ENCODE assay signal across 20 cellular contexts in genomic region chr15:26106556-26106955, GRCh38.
DNase-seq lines count a peak whose midpoint lies in the region; ATAC-seq, FAIRE-seq and TF ChIP-seq lines count a peak whose summit lies in the region.
"Had no signal": no experiment of that assay in that cellular context is flagged by ENCODE, and none has a peak within 500 bp of the region (broad histone marks: within the 10 kb centered on the region; RNA-seq: fewer than 3 reads in every experiment).

No MANE protein-coding gene starts in this region.

- H3K79me2 ChIP-seq in HepG2 (ENCODE audit: insufficient read depth, low read length), result no peaks in the 10 kb centered on the region

- H3K36me3 ChIP-seq in HepG2 (replicated peaks in 1 of 2; ENCODE audit: control insufficient read depth in 1 of 2, insufficient read depth in 2 of 2, low read length in 2 of 2), result no peaks in the 10 kb centered on the region
- no peaks in the 10 kb centered on the region for H3K36me3 ChIP-seq in right lobe of liver
- H3K36me3 ChIP-seq in adipocyte (ENCODE audit: control insufficient read depth, insufficient read depth, low read length, severe bottlenecking), result no peaks in the 10 kb centered on the region
- H3K36me3 ChIP-seq: BLaER1 treated with 17β-estradiol and CSF1 and Interleukin-3, amounts not matched to agents 10 nM and 100 nM had no signal

- no TSS peak for BruUV-seq in HepG2 (replicated peaks; lab: Mats Ljungman, UMichigan)

- H3K9me3 ChIP-seq in HepG2 (ENCODE audit: low read length), result peaks cover 9% of the 10 kb centered on the region
- no peaks in the 10 kb centered on the region for H3K9me3 ChIP-seq in right lobe of liver
- H3K9me3 ChIP-seq in adipocyte (ENCODE audit: control insufficient read depth, low read length), result peaks cover 10% of the 10 kb centered on the region
- H3K9me3 ChIP-seq: A549 had no signal

- TF ChIP-seq POLR2A in HepG2 (IDR thresholded peaks at IDR 0.05; ENCODE audit: insufficient read depth in 1 of 2, low read depth in 2 of 2, low read length in 2 of 2) (no peak), right lobe of liver (IDR thresholded peaks at IDR 0.05) (no peak)

- H3K27ac ChIP-seq in HepG2 (ENCODE audit: extremely low read length, insufficient read depth, low read length) (no peak overlapping the region), right lobe of liver (no peak overlapping the region)
- H3K27ac ChIP-seq: 22Rv1; A549; BLaER1 treated with 17β-estradiol and CSF1 and Interleukin-3, amounts not matched to agents 10 nM and 100 nM; C4-2B had no signal

- H3K9ac ChIP-seq in HepG2 (ENCODE audit: insufficient read depth, low read depth, low read length) (no peak overlapping the region), adipocyte (ENCODE audit: low read length) (no peak overlapping the region)
- H3K9ac ChIP-seq: BLaER1 treated with 17β-estradiol and CSF1 and Interleukin-3, amounts not matched to agents 10 nM and 100 nM had no signal

- in situ Hi-C loops in HepG2 (cut with HindIII; ENCODE audit: extremely low pct_ligation_motif_present, low pct_unique_long_range_greater_than_20kb), result no loop called here

- CTCF ChIA-PET in HepG2 (lab: Yijun Ruan, JAX; ENCODE audit: low intra/inter-chr PET ratio, low total read pairs), result no interaction called here

- no peak for ATAC-seq in HepG2
- no peak for ATAC-seq in right lobe of liver
- no peak for ATAC-seq in activated naive CD4-positive, alpha-beta T cell treated with anti-CD3 and anti-CD28 coated beads, Interleukin-2, amount 50 U/mL, for 72 hours
- ATAC-seq: A549; CD8-positive, alpha-beta T cell had no signal

- no peaks in the 10 kb centered on the region for H3K36me3 Mint-ChIP-seq in activated naive CD4-positive, alpha-beta T cell treated with anti-CD3 and anti-CD28 coated beads, Interleukin-2, amount 50 U/mL, for 72 hours
- H3K36me3 Mint-ChIP-seq: CD8-positive, alpha-beta T cell had no signal

- POLR2A ChIA-PET in HepG2 (lab: Yijun Ruan, JAX), result no interaction called here

- peaks cover 3 to 5% of the 10 kb centered on the region in 2 donors for H3K9me3 Mint-ChIP-seq in activated naive CD4-positive, alpha-beta T cell treated with anti-CD3 and anti-CD28 coated beads, Interleukin-2, amount 50 U/mL, for 72 hours
- H3K9me3 Mint-ChIP-seq: CD4-positive, alpha-beta T cell had no signal

- DNase-seq in HepG2 (ENCODE audit: low spot score) (no peak), right lobe of liver (no peak), adipocyte (ENCODE audit: low read depth) (no peak), RCC 7860 (ENCODE audit: low spot score) (no peak)
- no peak for DNase-seq in activated naive CD4-positive, alpha-beta T cell treated with anti-CD3 and anti-CD28 coated beads, Interleukin-2, amount 50 U/mL, for 72 hours (ENCODE audit: low spot score in 2 of 2)
- DNase-seq: AML-193; Caco-2; Calu3; CD4-positive, alpha-beta T cell; CD8-positive, alpha-beta T cell; DMS79 treated with DMSO at 0.1 percent for 48 hours; GF-D8 had no signal

- TF ChIP-seq CTCF in HepG2 (CRISPR knock-in tag; IDR thresholded peaks at IDR 0.05), result no peak
- TF ChIP-seq CTCF in right lobe of liver (IDR thresholded peaks at IDR 0.05), result no peak

- no peak for TF ChIP-seq RAD21 in HepG2 (CRISPR knock-in tag; IDR thresholded peaks at IDR 0.05)

- FAIRE-seq in HepG2 (lab: Jason Lieb, UNC) (no peak), RCC 7860 (lab: Jason Lieb, UNC) (no peak)
- FAIRE-seq: A549, D721Med, GM12891, GM19239 had no signal

- no peak overlapping the region for H3K4me2 ChIP-seq in HepG2 (ENCODE audit: low read depth, low read length)
- H3K4me2 ChIP-seq: A549; BLaER1 treated with 17β-estradiol and CSF1 and Interleukin-3, amounts not matched to agents 10 nM and 100 nM had no signal

- H3K4me3 ChIP-seq in HepG2 (replicated peaks in 1 of 3; ENCODE audit: insufficient read depth in 1 of 3, low read depth in 2 of 3, low read length in 3 of 3) (no peak overlapping the region), right lobe of liver (no peak overlapping the region), adipocyte (ENCODE audit: low read length) (peak overlapping the region; percentile 17)
- H3K4me3 ChIP-seq: A549; BLaER1 treated with 17β-estradiol and CSF1 and Interleukin-3, amounts not matched to agents 10 nM and 100 nM had no signal

- WGBS in HepG2 (ENCODE audit: low lambda C conversion rate), result 19% methylated on average over 3 of the region's 3 CpGs
- WGBS in right lobe of liver (ENCODE audit: insufficient coverage, low coverage, low lambda C conversion rate, missing lambda C conversion rate), result 44% methylated on average over 2 of the region's 3 CpGs

- H4K20me1 ChIP-seq in HepG2 (ENCODE audit: insufficient read depth, low read length), result no peaks in the 10 kb centered on the region
- H4K20me1 ChIP-seq: BLaER1 treated with 17β-estradiol and CSF1 and Interleukin-3, amounts not matched to agents 10 nM and 100 nM had no signal

- H3K4me1 ChIP-seq in HepG2 (ENCODE audit: insufficient read depth, low read length), result no peaks in the 10 kb centered on the region
- no peaks in the 10 kb centered on the region for H3K4me1 ChIP-seq in right lobe of liver
- H3K4me1 ChIP-seq in adipocyte (ENCODE audit: control insufficient read depth, insufficient read depth, low read length), result peaks cover 25% of the 10 kb centered on the region
- H3K4me1 ChIP-seq: A549, Caco-2 had no signal

- no peak overlapping the region for H2AFZ ChIP-seq in HepG2 (ENCODE audit: low read length)

- intact Hi-C loops in HepG2 (cut with micrococcal nuclease; ENCODE audit: unreplicated experiment), result no loop called here
- intact Hi-C loops in right lobe of liver (cut with DNase I), result no loop called here

- H3K27me3 ChIP-seq in HepG2 (ENCODE audit: control insufficient read depth in 1 of 2, insufficient read depth in 2 of 2, low read length in 2 of 2) (no peaks in the 10 kb centered on the region), right lobe of liver (no peaks in the 10 kb centered on the region), adipocyte (replicated peaks; ENCODE audit: control insufficient read depth, insufficient read depth, low read length) (no peaks in the 10 kb centered on the region)
- H3K27me3 ChIP-seq: BLaER1 treated with 17β-estradiol and CSF1 and Interleukin-3, amounts not matched to agents 10 nM and 100 nM had no signal

- no peak for TF ChIP-seq EP300 in HepG2 (IDR thresholded peaks at IDR 0.05; ENCODE audit: low read depth in 2 of 2, low read length in 2 of 2)
- TF ChIP-seq EP300 in HepG2 (CRISPR knock-in tag; IDR thresholded peaks at IDR 0.05; ENCODE audit: borderline replicate concordance), result no peak

- H3K27ac Mint-ChIP-seq in activated naive CD4-positive, alpha-beta T cell treated with anti-CD3 and anti-CD28 coated beads, Interleukin-2, amount 50 U/mL, for 72 hours, result no peak overlapping the region
- H3K27ac Mint-ChIP-seq: B cell; CD4-positive, alpha-beta T cell; CD8-positive, alpha-beta T cell had no signal

TF ChIP-seq in HepG2, 621 proteins besides CTCF, POLR2A, EP300 and RAD21:
- TF ChIP-seq NPAS2 (CRISPR knock-in tag; IDR thresholded peaks at IDR 0.05; ENCODE audit: borderline replicate concordance), result no peak
- TF ChIP-seq ZNF20 (CRISPR knock-in tag; IDR thresholded peaks at IDR 0.05), result peak; percentile 97
